11 cellular contexts compared by ENCODE assay signal in the genomic region with DNA sequence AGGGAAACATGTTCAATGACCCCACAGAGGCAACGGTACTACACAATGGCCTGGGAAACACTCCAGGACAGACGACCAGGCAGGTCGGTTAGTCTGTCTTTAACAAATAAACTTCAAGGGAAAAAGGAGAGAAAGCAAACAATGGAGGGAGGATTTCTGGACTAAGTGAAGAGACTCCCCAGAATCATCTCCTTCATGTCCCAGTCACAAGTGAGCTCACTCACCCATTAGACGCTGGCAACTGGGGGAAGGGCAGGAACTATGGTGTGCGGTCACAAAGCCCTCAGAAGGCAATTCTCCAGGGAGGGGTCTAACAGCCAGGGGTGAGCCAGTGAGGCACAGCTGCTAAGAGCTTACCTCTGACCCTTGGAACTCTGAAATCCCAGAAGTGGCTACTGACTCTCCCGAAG. TPM values are rescaled to one million over a fixed set of nuclear protein-coding genes. Genes with fewer than 3 reads are reported as not detected.
A peak's percentile ranks its signal among the peaks of the same experiment; 100 is the strongest.
DNase-seq lines count a peak whose midpoint lies in the region; ATAC-seq, FAIRE-seq and TF ChIP-seq lines count a peak whose summit lies in the region.
"Had no signal": no experiment of that assay in that cellular context is flagged by ENCODE, and none has a peak within 500 bp of the region (broad histone marks: within the 10 kb centered on the region; RNA-seq: fewer than 3 reads in every experiment).

No MANE protein-coding gene starts in this region.

- H3K4me3 ChIP-seq in OCI-LY7 (ENCODE audit: low read depth, low read length, poor library complexity, severe bottlenecking) (peak overlapping the region; percentile 60), keratinocyte (ENCODE audit: control insufficient read depth in 2 of 3, extremely low read depth in 1 of 3, insufficient read depth in 2 of 3, low read depth in 1 of 3, low read length in 3 of 3) (no peak overlapping the region)

- H3K36me3 Mint-ChIP-seq in activated naive CD4-positive, alpha-beta T cell treated with anti-CD3 and anti-CD28 coated beads, Interleukin-2, amount 50 U/mL, for 24 hours: peaks cover 5% of the 10 kb centered on the region
- peaks cover 0 to 6% of the 10 kb centered on the region in 2 donors for H3K36me3 Mint-ChIP-seq in activated naive CD4-positive, alpha-beta T cell treated with anti-CD3 and anti-CD28 coated beads, Interleukin-2, amount 50 U/mL, for 72 hours

- no peak overlapping the region for H3K4me3 Mint-ChIP-seq in activated naive CD4-positive, alpha-beta T cell treated with anti-CD3 and anti-CD28 coated beads, Interleukin-2, amount 50 U/mL, for 24 hours

- H3K27ac ChIP-seq in OCI-LY7 (ENCODE audit: low read depth, low read length, poor library complexity, severe bottlenecking): peak overlapping the region; percentile 97
- peak overlapping the region; percentile 52 for H3K27ac ChIP-seq in keratinocyte (ENCODE audit: control insufficient read depth, insufficient read depth, low read length)
- H3K27ac ChIP-seq in temporal lobe (ENCODE audit: low read depth, low read length): peak overlapping the region; percentile 51
- H3K27ac ChIP-seq in foreskin keratinocyte: no peak overlapping the region

- H3K27me3 ChIP-seq in keratinocyte (ENCODE audit: control insufficient read depth, extremely low read depth, insufficient read depth, low read length): no peaks in the 10 kb centered on the region
- no peaks in the 10 kb centered on the region for H3K27me3 ChIP-seq in foreskin keratinocyte

- H3K27ac Mint-ChIP-seq in activated naive CD4-positive, alpha-beta T cell treated with anti-CD3 and anti-CD28 coated beads, Interleukin-2, amount 50 U/mL, for 24 hours: peak overlapping the region; percentile 76
- H3K27ac Mint-ChIP-seq in activated naive CD4-positive, alpha-beta T cell treated with anti-CD3 and anti-CD28 coated beads, Interleukin-2, amount 50 U/mL, for 72 hours: peak overlapping the region in 1 of 2 donors; percentile 76

- H3K9me1 ChIP-seq in keratinocyte (ENCODE audit: control insufficient read depth, extremely low read depth, insufficient read depth, low read length): peaks cover 12% of the 10 kb centered on the region

- H3K4me1 Mint-ChIP-seq in activated naive CD4-positive, alpha-beta T cell treated with anti-CD3 and anti-CD28 coated beads, Interleukin-2, amount 50 U/mL, for 24 hours: peaks cover 31% of the 10 kb centered on the region

- H3K9ac ChIP-seq in keratinocyte (ENCODE audit: control insufficient read depth, extremely low read depth, insufficient read depth, low read length): no peak overlapping the region

- peaks cover 75% of the 10 kb centered on the region for H3K4me1 ChIP-seq in OCI-LY7 (ENCODE audit: insufficient read depth, low read length, poor library complexity, severe bottlenecking)
- H3K4me1 ChIP-seq in keratinocyte (ENCODE audit: control insufficient read depth, extremely low read depth, insufficient read depth, low read length): peaks cover 41% of the 10 kb centered on the region
- H3K4me1 ChIP-seq in foreskin keratinocyte: peaks cover 33% of the 10 kb centered on the region

- H3K9me3 ChIP-seq in OCI-LY7 (ENCODE audit: low read length) (no peaks in the 10 kb centered on the region), keratinocyte (ENCODE audit: control insufficient read depth, low read depth, low read length) (no peaks in the 10 kb centered on the region)

- BruUV-seq in OCI-LY7 (replicated peaks; lab: Mats Ljungman, UMichigan): no TSS peak

- TF ChIP-seq CTCF in OCI-LY7 (conservative IDR thresholded peaks at IDR 0.05; ENCODE audit: low read length) (no peak), keratinocyte (optimal IDR thresholded peaks at IDR 0.05 in 1 of 3, IDR thresholded peaks at IDR 0.05 in 1 of 3, conservative IDR thresholded peaks at IDR 0.05 in 1 of 3; ENCODE audit: extremely low read depth in 1 of 3, insufficient read depth in 2 of 3, low read length in 3 of 3) (no peak), foreskin keratinocyte (conservative IDR thresholded peaks at IDR 0.05) (no peak)

- H3K36me3 ChIP-seq in OCI-LY7 (ENCODE audit: insufficient read depth, low read length) (peaks cover 86% of the 10 kb centered on the region), keratinocyte (ENCODE audit: control insufficient read depth in 2 of 2, extremely low read depth in 1 of 2, insufficient read depth in 2 of 2, low read length in 2 of 2) (peaks cover 24 to 33% of the 10 kb centered on the region in 2 experiments)

- H2AFZ ChIP-seq in OCI-LY7 (ENCODE audit: low read length): no peak overlapping the region
- no peak overlapping the region for H2AFZ ChIP-seq in keratinocyte (ENCODE audit: control insufficient read depth, low read length)

- no peak for FAIRE-seq in keratinocyte (lab: Jason Lieb, UNC)
- FAIRE-seq: H1 had no signal

- POLR2A ChIA-PET in OCI-LY7 (lab: Charles Lee): interaction anchor here (1.1 to 2.9 kb wide), 4 partner anchors 11 to 54 kb away, joined by 4 to 9 read pairs (median 5); no protein-coding TSS in a partner anchor

- H3K9me3 Mint-ChIP-seq in activated naive CD4-positive, alpha-beta T cell treated with anti-CD3 and anti-CD28 coated beads, Interleukin-2, amount 50 U/mL, for 24 hours: no peaks in the 10 kb centered on the region
- H3K9me3 Mint-ChIP-seq in activated naive CD4-positive, alpha-beta T cell treated with anti-CD3 and anti-CD28 coated beads, Interleukin-2, amount 50 U/mL, for 72 hours: no peaks in the 10 kb centered on the region

- peaks cover 88% of the 10 kb centered on the region for H3K79me2 ChIP-seq in OCI-LY7 (ENCODE audit: insufficient read depth, low read depth, low read length)
- H3K79me2 ChIP-seq in keratinocyte (ENCODE audit: control insufficient read depth, insufficient read depth, low read length): peaks cover 73% of the 10 kb centered on the region

- no peak for ATAC-seq in activated naive CD4-positive, alpha-beta T cell treated with anti-CD3 and anti-CD28 coated beads, Interleukin-2, amount 50 U/mL, for 72 hours
- ATAC-seq in GM18867 (IDR thresholded peaks at IDR 0.05; ENCODE audit: unreplicated experiment): no peak
- no peak for ATAC-seq in foreskin keratinocyte

- dilution Hi-C loops in keratinocyte (cut with MboI; ENCODE audit: extremely low pct_ligation_motif_present, low sequenced_read_pairs): no loop called here

- CTCF ChIA-PET in OCI-LY7 (lab: Charles Lee; ENCODE audit: unreplicated experiment): no interaction called here

- no peaks in the 10 kb centered on the region for H3K9me2 ChIP-seq in OCI-LY7 (ENCODE audit: insufficient read depth, low read length)

- no peak for DNase-seq in activated naive CD4-positive, alpha-beta T cell treated with anti-CD3 and anti-CD28 coated beads, Interleukin-2, amount 50 U/mL, for 72 hours (ENCODE audit: low spot score in 2 of 2)
- DNase-seq in OCI-LY7 (ENCODE audit: low spot score) (peak; percentile 98), keratinocyte (ENCODE audit: low read depth, low spot score) (no peak), NCI-H1694 treated with DMSO at 0.1 percent for 48 hours (lab: John Stamatoyannopoulos, UW) (no peak), foreskin keratinocyte (no peak)
- DNase-seq: NCI-H1436 treated with DMSO at 0.1 percent for 48 hours; stimulated activated CD4-positive, alpha-beta T cell treated with anti-CD3 and anti-CD28 coated beads, Interleukin-2, amount 100 ng/mL, for 48 hours had no signal

- intact Hi-C loops in OCI-LY7 (cut with micrococcal nuclease; ENCODE audit: unreplicated experiment): loop anchor here (1.0 to 2.0 kb wide), 3 partner anchors 8 to 73 kb away; a partner anchor contains a TSS

- H4K20me1 ChIP-seq in OCI-LY7 (ENCODE audit: insufficient read depth, low read length) (no peaks in the 10 kb centered on the region), keratinocyte (ENCODE audit: control insufficient read depth, extremely low read depth, insufficient read depth, low read length) (peaks cover 29% of the 10 kb centered on the region)

- H3K27me3 Mint-ChIP-seq in activated naive CD4-positive, alpha-beta T cell treated with anti-CD3 and anti-CD28 coated beads, Interleukin-2, amount 50 U/mL, for 24 hours: no peaks in the 10 kb centered on the region

- H3K4me2 ChIP-seq in OCI-LY7 (ENCODE audit: low read length): peak overlapping the region; percentile 84
- no peak overlapping the region for H3K4me2 ChIP-seq in keratinocyte (ENCODE audit: control insufficient read depth, extremely low read depth, insufficient read depth, low read depth, low read length)

RNA-seq across cellular contexts. Expression of a gene that starts 55.7 kb away (rescaled TPM):
- total RNA-seq in activated naive CD4-positive, alpha-beta T cell treated with anti-CD3 and anti-CD28 coated beads, Interleukin-2, amount 50 U/mL, for 72 hours: 10 to 100 TPM; 64.7 to 67.6 TPM
- 144 and 156 TPM in 2 replicates for total RNA-seq in OCI-LY7 (2014; rRNA removed; shearing (Covaris generic))
- total RNA-seq in OCI-LY7 (2022): 173 and 184 TPM in 2 replicates
- polyA plus RNA-seq in keratinocyte: 54.0 to 59.9 TPM (median 54.8 TPM) in 3 replicates
- 21.4 TPM for polyA plus RNA-seq in keratinocyte (2011; ENCODE audit: low read depth)
- polyA plus RNA-seq in keratinocyte (2011; cell fraction: cytosol; rRNA removed): 38.1 and 58.8 TPM in 2 replicates
- polyA plus RNA-seq in keratinocyte (2011; cell fraction: nucleus; rRNA removed): 133 TPM in 2 replicates
- 39.1 and 47.9 TPM in 2 replicates for polyA plus RNA-seq in keratinocyte (2012; ENCODE audit: low replicate concordance)
- polyA minus RNA-seq in keratinocyte: 32.0 to 38.3 TPM (median 37.9 TPM) in 3 replicates
- polyA minus RNA-seq in keratinocyte (2011; cell fraction: cytosol; rRNA and poly(A)+ RNA removed): 58.7 TPM
- polyA minus RNA-seq in keratinocyte (2011; cell fraction: nucleus; rRNA and poly(A)+ RNA removed): 53.4 and 55.8 TPM in 2 replicates
- total RNA-seq in temporal lobe: 25.1 TPM
- 50.8 and 56.3 TPM in 2 replicates for total RNA-seq in foreskin keratinocyte
- polyA plus RNA-seq in foreskin keratinocyte: 35.1 and 42.0 TPM in 2 replicates

RNA-seq across cellular contexts. Expression of a gene that starts 57.0 kb away (rescaled TPM):
- 100 to 1,000 TPM; 267 to 358 TPM for total RNA-seq in activated naive CD4-positive, alpha-beta T cell treated with anti-CD3 and anti-CD28 coated beads, Interleukin-2, amount 50 U/mL, for 72 hours
- 86.9 and 101 TPM in 2 replicates for total RNA-seq in OCI-LY7 (2014; rRNA removed; shearing (Covaris generic))
- total RNA-seq in OCI-LY7 (2022) (502 and 563 TPM in 2 replicates), temporal lobe (236 TPM), foreskin keratinocyte (251 and 257 TPM in 2 replicates)
- polyA plus RNA-seq in keratinocyte (352 to 441 TPM (median 364 TPM) in 3 replicates), foreskin keratinocyte (195 and 222 TPM in 2 replicates)
- 233 TPM for polyA plus RNA-seq in keratinocyte (2011; ENCODE audit: low read depth)
- 438 and 465 TPM in 2 replicates for polyA plus RNA-seq in keratinocyte (2011; cell fraction: cytosol; rRNA removed)
- polyA plus RNA-seq in keratinocyte (2011; cell fraction: nucleus; rRNA removed): 268 and 296 TPM in 2 replicates
- polyA plus RNA-seq in keratinocyte (2012; ENCODE audit: low replicate concordance): 230 and 477 TPM in 2 replicates
- polyA minus RNA-seq in keratinocyte: 579 to 781 TPM (median 600 TPM) in 3 replicates
- polyA minus RNA-seq in keratinocyte (2011; cell fraction: cytosol; rRNA and poly(A)+ RNA removed): 406 TPM
- 112 and 177 TPM in 2 replicates for polyA minus RNA-seq in keratinocyte (2011; cell fraction: nucleus; rRNA and poly(A)+ RNA removed)
